ENCODE assay signal across 8 cellular contexts in the genomic region with DNA sequence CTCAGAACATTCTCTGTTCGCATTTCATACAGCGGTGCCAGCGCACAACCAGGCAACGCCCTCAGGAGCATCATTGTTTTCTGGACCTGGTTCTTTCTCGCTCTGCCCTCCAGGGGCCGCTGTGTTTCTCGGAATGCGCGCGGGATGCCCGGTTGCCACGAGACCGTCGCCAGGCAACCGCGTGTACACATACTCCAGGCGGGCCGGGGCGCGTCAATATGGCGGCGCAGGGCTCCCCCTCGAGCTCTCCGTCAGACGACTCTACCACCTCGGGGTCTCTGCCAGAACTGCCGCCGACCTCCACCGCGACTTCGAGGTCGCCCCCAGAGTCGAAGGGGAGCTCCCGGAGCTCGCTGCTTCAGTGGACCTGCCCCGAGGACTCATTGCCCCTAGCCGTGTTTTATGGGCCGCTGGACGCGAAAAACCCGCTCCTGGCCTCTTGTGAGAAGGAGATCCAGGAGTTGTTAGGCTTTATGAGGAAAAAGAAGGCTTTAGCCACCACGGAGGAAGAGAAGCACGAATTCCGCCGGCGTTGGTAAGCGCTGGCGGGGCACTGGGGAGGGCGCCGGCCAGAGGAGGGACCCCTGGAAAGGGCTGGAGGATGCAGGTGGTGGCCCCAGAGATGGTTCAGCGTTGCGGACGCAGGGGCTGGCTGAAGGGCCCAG. TPM values are rescaled to one million over a fixed set of nuclear protein-coding genes. Genes with fewer than 3 reads are reported as not detected.
DNase-seq lines count a peak whose midpoint lies in the region; ATAC-seq and TF ChIP-seq lines count a peak whose summit lies in the region.

A gene with protein sequence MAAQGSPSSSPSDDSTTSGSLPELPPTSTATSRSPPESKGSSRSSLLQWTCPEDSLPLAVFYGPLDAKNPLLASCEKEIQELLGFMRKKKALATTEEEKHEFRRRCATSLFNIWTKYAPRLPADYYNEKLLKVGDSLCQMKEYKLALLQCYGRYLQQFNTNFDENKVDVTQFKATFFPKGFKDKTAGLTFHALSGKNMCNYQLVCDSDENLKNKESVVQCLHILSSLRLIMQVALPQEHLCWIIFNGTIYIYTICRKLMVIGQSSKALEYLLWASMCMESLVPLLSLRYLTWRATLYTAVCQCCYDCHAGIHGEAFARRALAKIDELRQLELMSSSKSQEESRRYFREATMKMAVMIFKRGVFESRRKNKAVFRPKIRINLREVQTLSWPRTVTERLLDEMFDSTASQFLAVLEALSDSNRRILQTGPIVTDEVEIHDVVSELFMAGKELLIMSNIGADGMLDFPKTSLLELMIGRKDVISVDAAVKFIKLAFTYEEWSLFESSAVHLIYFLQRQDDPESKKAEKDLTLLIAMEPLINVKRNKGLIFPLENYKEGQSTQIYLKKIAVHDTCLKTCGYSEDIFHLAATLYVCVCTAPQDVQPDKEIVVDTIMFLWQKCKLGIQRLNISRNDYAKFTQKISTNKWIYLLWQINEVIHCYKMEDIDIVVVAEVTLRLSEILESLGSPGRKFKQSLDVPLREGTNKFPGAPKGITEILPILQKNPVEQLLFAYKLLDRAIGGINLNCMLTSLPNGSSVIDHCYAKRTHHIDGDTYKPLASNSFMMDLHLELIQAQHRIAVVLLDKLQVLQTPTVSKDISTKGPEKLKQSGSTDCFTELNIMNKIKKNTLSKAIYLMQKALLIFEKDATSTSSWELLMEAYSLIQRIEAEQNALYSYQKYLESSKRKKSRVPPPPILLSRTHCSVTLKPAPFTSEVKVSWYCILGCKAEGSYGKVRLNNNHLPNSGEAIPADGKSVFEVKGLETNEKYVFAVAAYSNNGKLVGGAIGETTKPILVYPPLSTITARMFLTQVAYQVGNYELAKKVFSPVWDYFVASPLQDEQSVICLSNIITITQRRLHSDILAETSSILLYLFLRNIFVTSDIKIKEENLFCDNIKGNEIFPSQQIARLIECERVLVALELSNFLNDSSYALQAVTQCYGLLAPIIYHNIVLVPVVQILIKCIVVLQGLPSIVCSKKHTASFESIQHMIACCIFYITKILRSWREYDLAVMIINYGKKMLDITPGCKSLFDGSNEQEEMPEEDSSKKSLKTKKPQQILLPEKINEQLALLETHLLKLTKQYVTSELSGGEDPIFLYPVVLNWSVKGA (N-terminal part only) (plus strand): TSS at position 186 of the 665 bp plus-strand sequence. CDS start 33 bp downstream, at position 219.

- H3K4me3 ChIP-seq in right atrium auricular region (peak within 1 kb of the TSS; percentile 49 to 68), uterus (peak within 1 kb of the TSS; percentile 50 to 58)

- peaks cover 32% of the 10 kb centered on the region for H3K27me3 Mint-ChIP-seq in T-helper 1 cell treated with Interleukin-12 subunit alpha and Interleukin-12 subunit beta and Interleukin-4 antibody, amounts not matched to agents 30 μg/mL and 1 μg/mL, for 36 hours (ENCODE audit: low read depth)

- no peaks in the 10 kb centered on the region for H3K9me3 Mint-ChIP-seq in T-helper 1 cell treated with Interleukin-12 subunit alpha and Interleukin-12 subunit beta and Interleukin-4 antibody, amounts not matched to agents 30 μg/mL and 1 μg/mL, for 36 hours

- intact Hi-C loops in uterus (cut with DNase I; ENCODE audit: low total_unique reads) = loop anchor here (10.0 kb wide), 1 partner anchor 85 kb away; a partner anchor contains a TSS

- peaks cover 0 to 4% of the 10 kb centered on the region in 2 donors for H3K4me1 ChIP-seq in right atrium auricular region
- H3K4me1 ChIP-seq in uterus = no peaks in the 10 kb centered on the region

- H3K27ac Mint-ChIP-seq in T-helper 1 cell treated with Interleukin-12 subunit alpha and Interleukin-12 subunit beta and Interleukin-4 antibody, amounts not matched to agents 30 μg/mL and 1 μg/mL, for 36 hours = peak within 1 kb of the TSS; percentile 58

- peak; percentile 92 for ATAC-seq in HG02852 (IDR thresholded peaks at IDR 0.05; ENCODE audit: unreplicated experiment)

- peak; percentile 88 for DNase-seq in NCI-H146 treated with DMSO at 0.1 percent for 48 hours (lab: John Stamatoyannopoulos, UW; ENCODE audit: unreplicated experiment)
- DNase-seq in anterior cingulate cortex (lab: John Stamatoyannopoulos, UW) = peak; percentile 37 to 94 (median 85)
- peak; percentile 97 for DNase-seq in right atrium auricular region (ENCODE audit: low spot score)
- peak; percentile 71 for DNase-seq in pulmonary artery endothelial cell (ENCODE audit: low read depth, low spot score)
- DNase-seq in uterus = peak; percentile 94

- H3K27me3 ChIP-seq in right atrium auricular region (no peaks in the 10 kb centered on the region), uterus (no peaks in the 10 kb centered on the region)

- peak in 1 of 2 donors; percentile 46 for TF ChIP-seq POLR2A in uterus (IDR thresholded peaks at IDR 0.05)

- H3K27ac ChIP-seq in right atrium auricular region (peak within 1 kb of the TSS in 1 of 2 donors; percentile 45), uterus (peak within 1 kb of the TSS; percentile 49 to 83)

- no peaks in the 10 kb centered on the region for H3K9me3 ChIP-seq in right atrium auricular region
- H3K9me3 ChIP-seq in uterus = no peaks in the 10 kb centered on the region

- peaks cover 32% of the 10 kb centered on the region for H3K4me1 Mint-ChIP-seq in T-helper 1 cell treated with Interleukin-12 subunit alpha and Interleukin-12 subunit beta and Interleukin-4 antibody, amounts not matched to agents 30 μg/mL and 1 μg/mL, for 36 hours (ENCODE audit: low read depth)

- H3K36me3 ChIP-seq in right atrium auricular region (no peaks in the 10 kb centered on the region), uterus (no peaks in the 10 kb centered on the region)

- H3K36me3 Mint-ChIP-seq in T-helper 1 cell treated with Interleukin-12 subunit alpha and Interleukin-12 subunit beta and Interleukin-4 antibody, amounts not matched to agents 30 μg/mL and 1 μg/mL, for 36 hours (ENCODE audit: low read depth) = no peaks in the 10 kb centered on the region

- peak within 1 kb of the TSS; percentile 83 for H3K4me3 Mint-ChIP-seq in T-helper 1 cell treated with Interleukin-12 subunit alpha and Interleukin-12 subunit beta and Interleukin-4 antibody, amounts not matched to agents 30 μg/mL and 1 μg/mL, for 36 hours

- TF ChIP-seq CTCF in GM12874 (IDR thresholded peaks at IDR 0.05; ENCODE audit: insufficient read depth, low read depth, low read length) (peak; percentile 94), right atrium auricular region (IDR thresholded peaks at IDR 0.05) (peak; percentile 83 to 86), uterus (IDR thresholded peaks at IDR 0.05) (peak; percentile 90 to 96 (median 92))

RNA-seq across cellular contexts. Expression of the gene that starts here (rescaled TPM):
- total RNA-seq in right atrium auricular region = under 1 TPM in 1 of 2 donors, not detected in 1; 0.28 TPM
- 10.0 and 26.2 TPM in 2 replicates for total RNA-seq in pulmonary artery endothelial cell
- 10 to 100 TPM in 1 of 4 donors, 1 to 10 TPM in 3; 1.3 to 14.2 (median 6.2) TPM for total RNA-seq in uterus

Comparison
In these comparisons a context has a peak if more than half of its experiments do, and no peak if none do; other contexts are left out.
1. Peak in DNase-seq and H3K4me3 ChIP-seq in right atrium auricular region; RNA of the gene not detected or under 1 TPM.